In the genomic region with DNA sequence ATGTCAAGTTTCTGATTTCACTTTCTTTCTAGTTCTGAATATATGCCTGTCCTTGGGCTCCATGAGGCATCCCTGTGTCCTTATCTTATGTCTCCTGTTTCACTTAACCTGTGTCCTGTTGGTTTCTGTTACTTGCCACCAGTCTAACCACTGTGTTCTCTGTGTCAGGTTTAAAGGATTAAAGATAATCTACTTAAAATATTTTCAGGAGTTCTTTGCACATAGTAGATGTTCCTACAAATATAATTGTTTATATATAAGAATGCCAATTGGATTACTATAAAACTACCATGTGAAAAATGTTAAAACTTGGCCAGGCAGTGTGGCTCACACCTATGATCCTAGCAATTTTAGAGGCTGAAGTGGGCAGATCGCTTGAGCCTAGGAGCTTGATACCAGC, we compare ENCODE assay signal across 21 cellular contexts.
"Had no signal": no experiment of that assay in that cellular context is flagged by ENCODE, and none has a peak within 500 bp of the region (broad histone marks: within the 10 kb centered on the region; RNA-seq: fewer than 3 reads in every experiment).

No MANE protein-coding gene starts in this region.

- ATAC-seq: natural killer cell; right cardiac atrium; sciatic nerve; stimulated activated naive B cell treated with anti-CD40 and anti-IgM and Interleukin-4, amounts not matched to agents 10 μg/mL and 1 μg/mL and 100 μg/mL, for 72 hours; stimulated activated naive CD8-positive, alpha-beta T cell treated with anti-CD3 and anti-CD28 coated beads, Interleukin-15, Interleukin-2, amounts not matched to agents 100 U/mL and 50 U/mL, for 24 hours had no signal

- H3K4me3 Mint-ChIP-seq: mesothelial cell of epicardium; naive B cell; natural killer cell; stimulated activated naive B cell treated with anti-CD40 and anti-IgM and Interleukin-4, amounts not matched to agents 10 μg/mL and 1 μg/mL and 100 μg/mL, for 72 hours had no signal

- H3K36me3 Mint-ChIP-seq: mesothelial cell of epicardium; naive B cell; natural killer cell; stimulated activated naive B cell treated with anti-CD40 and anti-IgM and Interleukin-4, amounts not matched to agents 10 μg/mL and 1 μg/mL and 100 μg/mL, for 72 hours had no signal

- H3K27me3 Mint-ChIP-seq: naive B cell; progenitor cell of endocrine pancreas; stimulated activated naive B cell treated with anti-CD40 and anti-IgM and Interleukin-4, amounts not matched to agents 10 μg/mL and 1 μg/mL and 100 μg/mL, for 72 hours had no signal

- DNase-seq: islet precursor cell; left ventricle myocardium inferior; mesendoderm; naive B cell; natural killer cell; ovary; right cardiac atrium; stimulated activated CD4-positive, alpha-beta T cell treated with anti-CD3 and anti-CD28 coated beads, Interleukin-12 subunit alpha, Interleukin-12 subunit beta, amount 100 ng/mL, for 4 hours; stimulated activated CD4-positive, alpha-beta T cell treated with anti-CD3 and anti-CD28 coated beads, Interleukin-15, amount 100 ng/mL, for 24 hours; stimulated activated CD4-positive, alpha-beta T cell treated with anti-CD3 and anti-CD28 coated beads, Interleukin-2, amount 100 ng/mL, for 24 hours; stimulated activated CD4-positive, alpha-beta T cell treated with anti-CD3 and anti-CD28 coated beads, Interleukin-4, amount 100 ng/mL, for 1 hour; stimulated activated naive B cell treated with anti-CD40 and anti-IgM and Interleukin-4, amounts not matched to agents 10 μg/mL and 1 μg/mL and 100 μg/mL, for 72 hours; stimulated activated naive CD8-positive, alpha-beta T cell treated with anti-CD3 and anti-CD28 coated beads, Interleukin-15, Interleukin-2, amounts not matched to agents 100 U/mL and 50 U/mL, for 24 hours; stomach; testis; thyroid gland; transverse colon; upper lobe of left lung had no signal

- H3K4me1 Mint-ChIP-seq: naive B cell; natural killer cell; stimulated activated naive B cell treated with anti-CD40 and anti-IgM and Interleukin-4, amounts not matched to agents 10 μg/mL and 1 μg/mL and 100 μg/mL, for 72 hours had no signal

- H3K27ac Mint-ChIP-seq: mesothelial cell of epicardium; natural killer cell; progenitor cell of endocrine pancreas; stimulated activated naive B cell treated with anti-CD40 and anti-IgM and Interleukin-4, amounts not matched to agents 10 μg/mL and 1 μg/mL and 100 μg/mL, for 72 hours had no signal

- H3K9me3 Mint-ChIP-seq: naive B cell; stimulated activated naive B cell treated with anti-CD40 and anti-IgM and Interleukin-4, amounts not matched to agents 10 μg/mL and 1 μg/mL and 100 μg/mL, for 72 hours had no signal
